Comparison of ENCODE assay signal across 8 cellular contexts in the genomic region with DNA sequence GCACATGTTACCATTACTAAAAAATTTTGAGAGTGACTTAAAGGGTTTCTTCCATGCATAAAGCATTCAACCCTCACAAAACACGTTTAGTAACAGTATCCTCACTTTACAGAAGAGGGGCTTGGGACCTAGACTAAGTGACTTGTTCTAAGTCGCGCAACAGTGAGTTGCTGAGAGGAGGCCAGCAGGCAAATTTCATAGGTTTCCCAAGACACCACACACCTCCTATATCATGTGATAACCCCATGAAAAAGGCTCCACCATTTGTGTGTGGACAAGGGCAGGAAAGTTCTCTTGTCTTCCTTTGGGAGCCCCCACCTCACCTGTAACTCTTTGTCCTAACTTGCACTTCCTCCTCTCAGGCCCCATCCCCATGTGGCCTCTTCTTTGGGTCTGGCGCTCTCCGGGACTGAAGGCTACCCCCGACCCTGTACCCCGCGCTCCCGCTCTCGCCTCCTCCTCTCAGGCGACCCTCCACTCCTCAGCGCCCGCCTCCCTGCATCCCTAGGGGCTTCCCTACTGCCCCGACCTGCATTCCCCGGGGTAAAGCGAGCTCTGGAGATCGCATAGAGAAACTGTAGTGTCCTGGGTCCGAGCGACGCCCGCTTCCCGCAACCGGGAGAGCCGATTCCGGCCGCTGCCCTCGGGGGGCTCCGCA. TPM values are rescaled to one million over a fixed set of nuclear protein-coding genes. Genes with fewer than 3 reads are reported as not detected.
DNase-seq lines count a peak whose midpoint lies in the region; ATAC-seq and TF ChIP-seq lines count a peak whose summit lies in the region.

No MANE protein-coding gene starts in this region.

- H3K36me3 ChIP-seq in KMS-11 (ENCODE audit: insufficient read depth) (peaks cover 3% of the 10 kb centered on the region; the same call in 1 of the 2 replicates), breast epithelium (peaks cover 4% of the 10 kb centered on the region), mesendoderm (ENCODE audit: control insufficient read depth, insufficient read depth, low read length) (no peaks in the 10 kb centered on the region)

- H3K4me1 ChIP-seq in KMS-11 (ENCODE audit: low read depth, poor library complexity, severe bottlenecking) = peaks cover 51% of the 10 kb centered on the region
- H3K4me1 ChIP-seq in breast epithelium = peaks cover 0 to 8% of the 10 kb centered on the region in 2 donors
- no peaks in the 10 kb centered on the region for H3K4me1 ChIP-seq in mesendoderm (ENCODE audit: control insufficient read depth, low read depth, low read length)

- no peak overlapping the region for H2BK120ac ChIP-seq in mesendoderm (ENCODE audit: low read depth, low read length)

- H3K23ac ChIP-seq in mesendoderm (ENCODE audit: low read length) = no peak overlapping the region

- no peak overlapping the region for H2BK5ac ChIP-seq in mesendoderm (ENCODE audit: low read length)

- H3K4me3 ChIP-seq in KMS-11 (IDR thresholded peaks at IDR 0.05; ENCODE audit: insufficient read depth, low read depth, low read length) = peak overlapping the region; percentile 63
- peak overlapping the region; percentile 63 to 89 (median 84) for H3K4me3 ChIP-seq in breast epithelium
- peak overlapping the region; percentile 42 for H3K4me3 ChIP-seq in mesendoderm (ENCODE audit: low read length)

- H3K18ac ChIP-seq in mesendoderm (ENCODE audit: low read length) = peak overlapping the region; percentile 19

- H3K79me2 ChIP-seq in KMS-11 (ENCODE audit: insufficient read depth, low read depth) = peaks cover 11% of the 10 kb centered on the region; the same call in 1 of the 2 replicates
- H3K79me2 ChIP-seq in mesendoderm (ENCODE audit: control insufficient read depth, insufficient read depth, low read length) = no peaks in the 10 kb centered on the region

- no peaks in the 10 kb centered on the region for H4K20me1 ChIP-seq in KMS-11 (ENCODE audit: insufficient read depth)

- WGBS in mesendoderm (ENCODE audit: extremely low coverage, insufficient coverage, low lambda C conversion rate) = no CpG with 5 or more reads among the region's 28 CpGs

- ATAC-seq in HG02884 (IDR thresholded peaks at IDR 0.05; ENCODE audit: unreplicated experiment) (no peak), HG02852 (IDR thresholded peaks at IDR 0.05; ENCODE audit: unreplicated experiment) (no peak)

- H2BK15ac ChIP-seq in mesendoderm (replicated peaks; ENCODE audit: low read depth) = no peak overlapping the region

- no peak for TF ChIP-seq POLR2A in breast epithelium (IDR thresholded peaks at IDR 0.05)

- peak overlapping the region; percentile 80 for H2AFZ ChIP-seq in KMS-11 (ENCODE audit: low read depth)

- peak overlapping the region; percentile 60 for H3K56ac ChIP-seq in mesendoderm (ENCODE audit: low read length)

- H4K5ac ChIP-seq in mesendoderm (ENCODE audit: low read length) = no peak overlapping the region

- peak overlapping the region; percentile 92 for H3K4me2 ChIP-seq in KMS-11
- peak overlapping the region; percentile 82 for H3K4me2 ChIP-seq in mesendoderm (ENCODE audit: low read length)

- H3K27ac ChIP-seq in KMS-11 (peak overlapping the region; percentile 73), breast epithelium (peak overlapping the region; percentile 92 to 97), mesendoderm (ENCODE audit: low read depth, low read length) (no peak overlapping the region)

- H2AK5ac ChIP-seq in mesendoderm (ENCODE audit: low read length) = no peak overlapping the region

- intact Hi-C loops in breast epithelium (cut with DNase I; ENCODE audit: low total_unique reads) = no loop called here

- H3K27me3 ChIP-seq in KMS-11 (ENCODE audit: insufficient read depth, low read depth) (no peaks in the 10 kb centered on the region), breast epithelium (no peaks in the 10 kb centered on the region), mesendoderm (ENCODE audit: insufficient read depth, low read length, poor library complexity) (peaks cover 2% of the 10 kb centered on the region)

- H3K9me3 ChIP-seq in breast epithelium = no peaks in the 10 kb centered on the region

- TF ChIP-seq CTCF in KMS-11 (conservative IDR thresholded peaks at IDR 0.05; ENCODE audit: low read depth, low read length) = no peak
- no peak for TF ChIP-seq CTCF in breast epithelium (IDR thresholded peaks at IDR 0.05)

- no peaks in the 10 kb centered on the region for H3K79me1 ChIP-seq in mesendoderm (ENCODE audit: low read length)

- H4K8ac ChIP-seq in mesendoderm (ENCODE audit: low read depth, low read length) = no peak overlapping the region

- peak overlapping the region; percentile 84 for H3K9ac ChIP-seq in KMS-11
- H3K9ac ChIP-seq in mesendoderm (ENCODE audit: low read length) = peak overlapping the region; percentile 42

- DNase-seq in DMS53 (lab: John Stamatoyannopoulos, UW) (peak; percentile 51), breast epithelium (ENCODE audit: low spot score in 2 of 2) (no peak), mesendoderm (no peak), Kasumi-1 (lab: John Stamatoyannopoulos, UW) (no peak)
- DNase-seq in activated CD4-positive, CD25-positive, alpha-beta regulatory T cell (lab: John Stamatoyannopoulos, UW) = no peak

- no peak overlapping the region for H3K4ac ChIP-seq in mesendoderm (ENCODE audit: low read depth, low read length)

RNA-seq across cellular contexts. Expression of gene PSMB8, which starts 0.4 kb away (rescaled TPM):
- total RNA-seq in breast epithelium = 10 to 100 TPM; 36.0 to 47.3 (median 44.9) TPM
- polyA plus RNA-seq in mesendoderm (2013, experiment 1 of 2) = 4.7 TPM
- 3.9 TPM for polyA plus RNA-seq in mesendoderm (2013, experiment 2 of 2)

RNA-seq across cellular contexts. Expression of gene TAP2, which starts 4.9 kb away (rescaled TPM):
- total RNA-seq in breast epithelium = 10 to 100 TPM in 1 of 3 donors, 1 to 10 TPM in 2; 7.7 to 18.0 (median 9.5) TPM
- 5.4 TPM for polyA plus RNA-seq in mesendoderm (2013, experiment 1 of 2)
- 6.5 TPM for polyA plus RNA-seq in mesendoderm (2013, experiment 2 of 2)

RNA-seq across cellular contexts. Expression of gene TAP1, which starts 10.1 kb away (rescaled TPM):
- 10 to 100 TPM; 24.2 to 40.6 (median 28.7) TPM for total RNA-seq in breast epithelium
- 2.0 TPM for polyA plus RNA-seq in mesendoderm (2013, experiment 1 of 2)
- polyA plus RNA-seq in mesendoderm (2013, experiment 2 of 2) = 2.3 TPM

RNA-seq across cellular contexts. Expression of gene PSMB9, which starts 10.5 kb away (rescaled TPM):
- 10 to 100 TPM; 16.8 to 25.9 (median 19.2) TPM for total RNA-seq in breast epithelium
- 0.20 TPM for polyA plus RNA-seq in mesendoderm (2013, experiment 1 of 2)
- polyA plus RNA-seq in mesendoderm (2013, experiment 2 of 2) = 0.13 TPM

RNA-seq across cellular contexts. Expression of gene HLA-DOB, which starts 26.6 kb away (rescaled TPM):
- 1 to 10 TPM in 2 of 3 donors, not detected in 1; 1.5 to 2.0 TPM for total RNA-seq in breast epithelium
- polyA plus RNA-seq in mesendoderm (2013, experiment 1 of 2) = 0.07 TPM
- 0.04 TPM for polyA plus RNA-seq in mesendoderm (2013, experiment 2 of 2)
